In genomic region chr11:39346043-39346442, GRCh38 we compare ENCODE assay signal across 17 cellular contexts.
"Had no signal": no experiment of that assay in that cellular context is flagged by ENCODE, and none has a peak within 500 bp of the region (broad histone marks: within the 10 kb centered on the region; RNA-seq: fewer than 3 reads in every experiment).

No MANE protein-coding gene starts in this region.

- H3K36me3 ChIP-seq: colonic mucosa, esophagus squamous epithelium, gastroesophageal sphincter, stomach, uterus had no signal

- H3K27me3 ChIP-seq: colonic mucosa, esophagus squamous epithelium, gastroesophageal sphincter, stomach, uterus had no signal

- FAIRE-seq: small intestine had no signal

- ATAC-seq: gastroesophageal sphincter; left colon; naive thymus-derived CD4-positive, alpha-beta T cell; right cardiac atrium had no signal

- H3K4me3 Mint-ChIP-seq: naive thymus-derived CD4-positive, alpha-beta T cell had no signal

- DNase-seq: colonic mucosa; dermis blood vessel endothelial cell; esophagus squamous epithelium; foreskin fibroblast; glutamatergic neuron; left colon; mesendoderm; naive thymus-derived CD4-positive, alpha-beta T cell; right cardiac atrium; small intestine; stimulated activated CD4-positive, alpha-beta T cell treated with anti-CD3 and anti-CD28 coated beads, Interleukin-12 subunit alpha, Interleukin-12 subunit beta, amount 100 ng/mL, for 4 hours; stimulated activated naive CD4-positive, alpha-beta T cell; stomach; substantia nigra; trophoblast cell; uterus had no signal

- H3K27me3 Mint-ChIP-seq: naive thymus-derived CD4-positive, alpha-beta T cell had no signal

- H3K4me1 Mint-ChIP-seq: naive thymus-derived CD4-positive, alpha-beta T cell had no signal

- H3K4me3 ChIP-seq: colonic mucosa, esophagus squamous epithelium, gastroesophageal sphincter, stomach, uterus had no signal

- H3K4me1 ChIP-seq: colonic mucosa, esophagus squamous epithelium, gastroesophageal sphincter, stomach, uterus had no signal

- H3K36me3 Mint-ChIP-seq: naive thymus-derived CD4-positive, alpha-beta T cell had no signal

- H3K9me3 ChIP-seq: colonic mucosa, gastroesophageal sphincter, stomach, uterus had no signal

- H3K27ac ChIP-seq: colonic mucosa, esophagus squamous epithelium, gastroesophageal sphincter, stomach, uterus had no signal
